ENCODE assay signal across 11 cellular contexts in genomic region chr21:46599251-46599572, GRCh38. TPM values are rescaled to one million over a fixed set of nuclear protein-coding genes. Genes with fewer than 3 reads are reported as not detected.
DNase-seq lines count a peak whose midpoint lies in the region; ATAC-seq and TF ChIP-seq lines count a peak whose summit lies in the region.
"Had no signal": no experiment of that assay in that cellular context is flagged by ENCODE, and none has a peak within 500 bp of the region (broad histone marks: within the 10 kb centered on the region; RNA-seq: fewer than 3 reads in every experiment).

No MANE protein-coding gene starts in this region.

- peaks cover 12% of the 10 kb centered on the region for H3K4me1 ChIP-seq in testis

- ATAC-seq in stimulated activated naive CD8-positive, alpha-beta T cell treated with anti-CD3 and anti-CD28 coated beads, Interleukin-15, Interleukin-2, amounts not matched to agents 100 U/mL and 50 U/mL, for 24 hours = no peak

- intact Hi-C loops in testis (cut with DNase I; ENCODE audit: low total_unique reads) = no loop called here

- TF ChIP-seq CTCF in choroid plexus epithelial cell (conservative IDR thresholded peaks at IDR 0.05; ENCODE audit: low read depth, low read length) = no peak
- no peak for TF ChIP-seq CTCF in testis (IDR thresholded peaks at IDR 0.05)

- no peaks in the 10 kb centered on the region for H3K9me3 ChIP-seq in testis

- no peaks in the 10 kb centered on the region for H3K36me3 ChIP-seq in testis (ENCODE audit: low read depth, missing control alignments)

- H3K4me3 ChIP-seq in choroid plexus epithelial cell (ENCODE audit: low read depth, low read length) (no peak overlapping the region), testis (no peak overlapping the region)
- H3K4me3 ChIP-seq: skin epidermis had no signal

- no peak for TF ChIP-seq POLR2A in testis (IDR thresholded peaks at IDR 0.05)

- H3K27ac ChIP-seq in testis = no peak overlapping the region

- WGBS in testis, 2 donors = 3 to 5% methylated on average over 6 of the region's 6 CpGs

- no peaks in the 10 kb centered on the region for H3K27me3 ChIP-seq in testis

- DNase-seq in NCI-H2196 (lab: John Stamatoyannopoulos, UW; ENCODE audit: unreplicated experiment) = peak; percentile 14
- no peak for DNase-seq in NCI-H2196 treated with DMSO at 0.1 percent for 48 hours (lab: John Stamatoyannopoulos, UW; ENCODE audit: unreplicated experiment)
- peak; percentile 92 for DNase-seq in choroid plexus epithelial cell (ENCODE audit: low read depth)
- peak; percentile 87 for DNase-seq in kidney glomerular epithelial cell (lab: John Stamatoyannopoulos, UW)
- peak; percentile 63 for DNase-seq in testis
- no peak for DNase-seq in NCI-H128 (lab: John Stamatoyannopoulos, UW; ENCODE audit: unreplicated experiment)
- no peak for DNase-seq in stimulated activated naive CD8-positive, alpha-beta T cell treated with anti-CD3 and anti-CD28 coated beads, Interleukin-15, Interleukin-2, amounts not matched to agents 100 U/mL and 50 U/mL, for 24 hours
- no peak for DNase-seq in NCI-H146 (lab: John Stamatoyannopoulos, UW)
- DNase-seq: activated CD4-positive, alpha-beta T cell treated with anti-CD3 and anti-CD28 coated beads, Interleukin-2, amount 50 U/mL, for 48 hours had no signal

RNA-seq across cellular contexts. Expression of gene S100B, which starts 5.7 kb away (rescaled TPM):
- 1 to 10 TPM; 2.7 to 7.4 TPM for total RNA-seq in testis
- 7.1 TPM for polyA plus RNA-seq in testis (ENCODE audit: insufficient read depth, low read depth, low replicate concordance)
- total RNA-seq: A673 had no signal

RNA-seq across cellular contexts. Expression of gene PRMT2, which starts 36.3 kb away (rescaled TPM):
- total RNA-seq in testis = 10 to 100 TPM; 81.6 to 88.9 TPM
- 59.4 TPM for polyA plus RNA-seq in testis (ENCODE audit: insufficient read depth, low read depth, low replicate concordance)

Comparison
In these comparisons a context has a peak if more than half of its experiments do, and no peak if none do; other contexts are left out.
1. DNase-seq: peak in NCI-H2196 (single experiment), choroid plexus epithelial cell (single experiment), kidney glomerular epithelial cell (single experiment) and testis (single experiment); none in NCI-H2196 treated with DMSO at 0.1 percent for 48 hours (single experiment), NCI-H128 (single experiment), stimulated activated naive CD8-positive, alpha-beta T cell treated with anti-CD3 and anti-CD28 coated beads, Interleukin-15, Interleukin-2, amounts not matched to agents 100 U/mL and 50 U/mL, for 24 hours (single experiment) and NCI-H146 (single experiment).